Comparison of ENCODE assay signal across 8 cellular contexts in the genomic region with DNA sequence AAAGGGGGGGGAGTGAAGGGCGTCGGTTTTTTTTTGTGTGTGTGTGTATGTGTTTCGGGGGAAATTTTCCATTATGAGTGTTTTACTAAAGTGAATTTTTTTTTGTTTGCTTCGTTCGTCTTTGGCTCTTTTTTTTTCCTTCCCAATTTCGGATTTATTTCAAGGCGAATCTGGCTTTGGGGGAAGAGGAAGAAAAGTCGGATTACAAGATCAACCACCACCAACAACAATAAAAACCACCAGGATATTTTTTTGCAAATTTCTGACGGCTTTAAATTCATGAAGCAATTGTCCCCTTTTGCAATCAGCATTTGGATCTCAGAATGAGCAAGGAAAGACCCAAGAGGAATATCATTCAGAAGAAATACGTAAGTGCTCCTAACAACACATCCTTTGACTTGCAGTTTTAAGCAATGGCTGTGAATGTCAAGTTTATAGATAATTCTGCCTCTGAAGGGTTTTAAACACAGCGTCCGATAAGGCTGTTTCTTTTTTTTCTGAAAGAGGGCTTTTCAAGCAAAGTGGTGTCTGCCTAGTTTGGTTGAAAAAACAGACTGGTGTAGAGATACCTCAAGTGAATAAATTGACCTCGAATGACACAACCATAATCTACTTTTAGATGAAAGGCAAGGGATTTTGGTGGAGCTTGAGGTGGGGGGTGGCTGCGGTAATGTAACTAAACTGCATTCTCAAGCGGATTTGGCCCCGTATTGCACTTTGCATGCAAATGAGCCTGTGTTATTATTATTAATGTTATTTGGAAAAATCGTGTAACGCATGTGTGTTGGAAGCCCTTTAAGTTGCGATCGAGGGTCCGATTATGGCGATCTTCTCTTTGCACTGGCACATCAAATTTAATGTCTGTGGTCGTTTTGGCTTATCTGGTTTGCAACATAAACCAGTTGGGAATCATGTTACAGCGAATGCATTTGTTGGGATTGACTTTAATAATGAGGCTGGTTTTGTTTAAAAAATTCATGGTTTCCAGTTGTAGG. TPM values are rescaled to one million over a fixed set of nuclear protein-coding genes. Genes with fewer than 3 reads are reported as not detected.
DNase-seq lines count a peak whose midpoint lies in the region; ATAC-seq and TF ChIP-seq lines count a peak whose summit lies in the region.

No MANE protein-coding gene starts in this region.

- intact Hi-C loops in activated CD8-positive, alpha-beta T cell treated with anti-CD3 and anti-CD28 coated beads for 36 hours (cut with micrococcal nuclease): loop anchor here (2.0 to 5.0 kb wide), 5 partner anchors 81 to 514 kb away; no protein-coding TSS in a partner anchor

- peaks cover 29% of the 10 kb centered on the region for H3K4me1 Mint-ChIP-seq in HFFc6 (ENCODE audit: low read depth)
- peaks cover 27% of the 10 kb centered on the region for H3K4me1 Mint-ChIP-seq in activated CD8-positive, alpha-beta T cell treated with anti-CD3 and anti-CD28 coated beads for 36 hours (ENCODE audit: low read depth)

- TF ChIP-seq CTCF in AG04449 (IDR thresholded peaks at IDR 0.05; ENCODE audit: insufficient read depth, low read length, missing control alignments): no peak
- no peak for TF ChIP-seq CTCF in HFFc6 (IDR thresholded peaks at IDR 0.05)
- TF ChIP-seq CTCF in activated CD8-positive, alpha-beta T cell treated with anti-CD3 and anti-CD28 coated beads for 36 hours (IDR thresholded peaks at IDR 0.05): no peak
- TF ChIP-seq CTCF in fibroblast of the aortic adventitia (IDR thresholded peaks at IDR 0.05; ENCODE audit: insufficient read depth, low read length): no peak

- H3K27me3 Mint-ChIP-seq in HFFc6 (ENCODE audit: insufficient read depth): peaks cover 5% of the 10 kb centered on the region; the same call in 1 of the 2 replicates
- no peaks in the 10 kb centered on the region for H3K27me3 Mint-ChIP-seq in activated CD8-positive, alpha-beta T cell treated with anti-CD3 and anti-CD28 coated beads for 36 hours

- CTCF ChIA-PET in AG04449 (lab: Yijun Ruan, JAX): interaction anchor here (0.9 to 1.5 kb wide), 6 partner anchors 21 to 1036 kb away, joined by 3 to 4 read pairs (median 4); no protein-coding TSS in a partner anchor
- CTCF ChIA-PET in activated CD8-positive, alpha-beta T cell treated with anti-CD3 and anti-CD28 coated beads for 36 hours (lab: Charles Lee): interaction anchor here (0.6 to 1.8 kb wide), 4 partner anchors 80 to 506 kb away, joined by 3 to 6 read pairs (median 3); no protein-coding TSS in a partner anchor

- peaks cover 11% of the 10 kb centered on the region for H3K36me3 Mint-ChIP-seq in HFFc6 (ENCODE audit: low read depth)
- H3K36me3 Mint-ChIP-seq in activated CD8-positive, alpha-beta T cell treated with anti-CD3 and anti-CD28 coated beads for 36 hours (ENCODE audit: low read depth): peaks cover 22% of the 10 kb centered on the region

- H3K4me3 ChIP-seq in AG04449 (ENCODE audit: low read depth, low read length): peak overlapping the region; percentile 81
- H3K4me3 ChIP-seq in fibroblast of the aortic adventitia (ENCODE audit: low read depth, low read length): peak overlapping the region; percentile 90
- peak overlapping the region; percentile 78 for H3K4me3 ChIP-seq in skeletal muscle cell (ENCODE audit: low read depth, low read length)

- ATAC-seq in activated CD8-positive, alpha-beta T cell treated with anti-CD3 and anti-CD28 coated beads for 36 hours: no peak
- no peak for ATAC-seq in GM18519 (IDR thresholded peaks at IDR 0.05; ENCODE audit: low FRiP score, unreplicated experiment)
- ATAC-seq in HG02981 (IDR thresholded peaks at IDR 0.05; ENCODE audit: unreplicated experiment): no peak

- H3K9me3 Mint-ChIP-seq in HFFc6: no peaks in the 10 kb centered on the region
- no peaks in the 10 kb centered on the region for H3K9me3 Mint-ChIP-seq in activated CD8-positive, alpha-beta T cell treated with anti-CD3 and anti-CD28 coated beads for 36 hours

- H3K4me3 Mint-ChIP-seq in HFFc6: peak overlapping the region; percentile 100
- peak overlapping the region; percentile 100 for H3K4me3 Mint-ChIP-seq in activated CD8-positive, alpha-beta T cell treated with anti-CD3 and anti-CD28 coated beads for 36 hours

- no peak for DNase-seq in AG04449 (ENCODE audit: low read depth, low spot score)
- DNase-seq in HFFc6: no peak
- peak; percentile 70 for DNase-seq in activated CD8-positive, alpha-beta T cell treated with anti-CD3 and anti-CD28 coated beads for 36 hours
- peak; percentile 47 for DNase-seq in fibroblast of the aortic adventitia (ENCODE audit: low read depth)
- DNase-seq in skeletal muscle cell (ENCODE audit: low read depth): no peak
- DNase-seq in NCI-H2227 treated with DMSO at 0.1 percent for 48 hours (lab: John Stamatoyannopoulos, UW): no peak

- peak overlapping the region; percentile 95 for H3K27ac Mint-ChIP-seq in HFFc6
- peak overlapping the region; percentile 97 for H3K27ac Mint-ChIP-seq in activated CD8-positive, alpha-beta T cell treated with anti-CD3 and anti-CD28 coated beads for 36 hours

- POLR2A ChIA-PET in AG04449 (lab: Yijun Ruan, JAX): no interaction called here
- POLR2A ChIA-PET in activated CD8-positive, alpha-beta T cell treated with anti-CD3 and anti-CD28 coated beads for 36 hours (lab: Charles Lee): interaction anchor here (0.7 to 1.2 kb wide), 4 partner anchors 70 to 195 kb away, joined by 3 to 5 read pairs (median 4); no protein-coding TSS in a partner anchor

RNA-seq across cellular contexts. Expression of gene JARID2, which starts 0.6 kb away (rescaled TPM):
- total RNA-seq in HFFc6 (2021; fragmentation: NEBNext Ultra II Directional; extraction: Animal tissue kit (Norgen Biotek cat#: 25700)): 10 to 100 TPM in 1 of 6 experiments, 1 to 10 TPM in 5; 8.3 to 10.1 (median 9.5) TPM
- total RNA-seq in activated CD8-positive, alpha-beta T cell treated with anti-CD3 and anti-CD28 coated beads for 36 hours: 10 to 100 TPM; 25.4 to 25.5 TPM
- 2.9 and 8.3 TPM in 2 replicates for total RNA-seq in fibroblast of the aortic adventitia (ENCODE audit: low replicate concordance)

Comparison
In these comparisons a context has a peak if more than half of its experiments do, and no peak if none do; other contexts are left out.
1. DNase-seq: peak in activated CD8-positive, alpha-beta T cell treated with anti-CD3 and anti-CD28 coated beads for 36 hours (single experiment) and fibroblast of the aortic adventitia (single experiment); none in AG04449 (single experiment), HFFc6 (single experiment), skeletal muscle cell (single experiment) and NCI-H2227 treated with DMSO at 0.1 percent for 48 hours (single experiment).
2. Peak in every context shown above with its lines, with median percentiles within 50 percentile points of each other: H3K4me3 ChIP-seq.